In the genomic region with DNA sequence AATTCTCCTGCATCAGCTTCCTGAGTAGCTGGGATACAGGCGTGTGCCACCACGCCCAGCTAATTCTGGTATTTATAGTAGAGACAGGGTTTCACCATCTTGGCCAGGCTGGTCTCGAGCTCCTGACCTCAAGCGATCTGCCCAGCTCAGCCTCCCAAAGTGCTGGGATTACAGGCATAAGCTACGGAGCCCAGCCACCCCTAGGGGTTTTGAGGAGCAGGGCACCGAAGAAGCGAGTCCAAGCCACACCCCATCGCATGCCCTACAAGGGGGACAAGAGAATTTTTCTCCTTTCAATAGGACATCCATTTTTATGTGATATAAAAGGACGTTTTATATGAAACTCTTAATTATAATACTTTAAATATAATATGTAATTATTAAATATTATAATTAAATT, we compare ENCODE assay signal across 1 cellular context.
TF ChIP-seq lines count a peak whose summit lies in the region.

No MANE protein-coding gene starts in this region.

TF ChIP-seq in GM23338, 12 proteins besides CTCF, POLR2A, EP300 and RAD21 (continued from another document):
- TF ChIP-seq, protein P1, sequence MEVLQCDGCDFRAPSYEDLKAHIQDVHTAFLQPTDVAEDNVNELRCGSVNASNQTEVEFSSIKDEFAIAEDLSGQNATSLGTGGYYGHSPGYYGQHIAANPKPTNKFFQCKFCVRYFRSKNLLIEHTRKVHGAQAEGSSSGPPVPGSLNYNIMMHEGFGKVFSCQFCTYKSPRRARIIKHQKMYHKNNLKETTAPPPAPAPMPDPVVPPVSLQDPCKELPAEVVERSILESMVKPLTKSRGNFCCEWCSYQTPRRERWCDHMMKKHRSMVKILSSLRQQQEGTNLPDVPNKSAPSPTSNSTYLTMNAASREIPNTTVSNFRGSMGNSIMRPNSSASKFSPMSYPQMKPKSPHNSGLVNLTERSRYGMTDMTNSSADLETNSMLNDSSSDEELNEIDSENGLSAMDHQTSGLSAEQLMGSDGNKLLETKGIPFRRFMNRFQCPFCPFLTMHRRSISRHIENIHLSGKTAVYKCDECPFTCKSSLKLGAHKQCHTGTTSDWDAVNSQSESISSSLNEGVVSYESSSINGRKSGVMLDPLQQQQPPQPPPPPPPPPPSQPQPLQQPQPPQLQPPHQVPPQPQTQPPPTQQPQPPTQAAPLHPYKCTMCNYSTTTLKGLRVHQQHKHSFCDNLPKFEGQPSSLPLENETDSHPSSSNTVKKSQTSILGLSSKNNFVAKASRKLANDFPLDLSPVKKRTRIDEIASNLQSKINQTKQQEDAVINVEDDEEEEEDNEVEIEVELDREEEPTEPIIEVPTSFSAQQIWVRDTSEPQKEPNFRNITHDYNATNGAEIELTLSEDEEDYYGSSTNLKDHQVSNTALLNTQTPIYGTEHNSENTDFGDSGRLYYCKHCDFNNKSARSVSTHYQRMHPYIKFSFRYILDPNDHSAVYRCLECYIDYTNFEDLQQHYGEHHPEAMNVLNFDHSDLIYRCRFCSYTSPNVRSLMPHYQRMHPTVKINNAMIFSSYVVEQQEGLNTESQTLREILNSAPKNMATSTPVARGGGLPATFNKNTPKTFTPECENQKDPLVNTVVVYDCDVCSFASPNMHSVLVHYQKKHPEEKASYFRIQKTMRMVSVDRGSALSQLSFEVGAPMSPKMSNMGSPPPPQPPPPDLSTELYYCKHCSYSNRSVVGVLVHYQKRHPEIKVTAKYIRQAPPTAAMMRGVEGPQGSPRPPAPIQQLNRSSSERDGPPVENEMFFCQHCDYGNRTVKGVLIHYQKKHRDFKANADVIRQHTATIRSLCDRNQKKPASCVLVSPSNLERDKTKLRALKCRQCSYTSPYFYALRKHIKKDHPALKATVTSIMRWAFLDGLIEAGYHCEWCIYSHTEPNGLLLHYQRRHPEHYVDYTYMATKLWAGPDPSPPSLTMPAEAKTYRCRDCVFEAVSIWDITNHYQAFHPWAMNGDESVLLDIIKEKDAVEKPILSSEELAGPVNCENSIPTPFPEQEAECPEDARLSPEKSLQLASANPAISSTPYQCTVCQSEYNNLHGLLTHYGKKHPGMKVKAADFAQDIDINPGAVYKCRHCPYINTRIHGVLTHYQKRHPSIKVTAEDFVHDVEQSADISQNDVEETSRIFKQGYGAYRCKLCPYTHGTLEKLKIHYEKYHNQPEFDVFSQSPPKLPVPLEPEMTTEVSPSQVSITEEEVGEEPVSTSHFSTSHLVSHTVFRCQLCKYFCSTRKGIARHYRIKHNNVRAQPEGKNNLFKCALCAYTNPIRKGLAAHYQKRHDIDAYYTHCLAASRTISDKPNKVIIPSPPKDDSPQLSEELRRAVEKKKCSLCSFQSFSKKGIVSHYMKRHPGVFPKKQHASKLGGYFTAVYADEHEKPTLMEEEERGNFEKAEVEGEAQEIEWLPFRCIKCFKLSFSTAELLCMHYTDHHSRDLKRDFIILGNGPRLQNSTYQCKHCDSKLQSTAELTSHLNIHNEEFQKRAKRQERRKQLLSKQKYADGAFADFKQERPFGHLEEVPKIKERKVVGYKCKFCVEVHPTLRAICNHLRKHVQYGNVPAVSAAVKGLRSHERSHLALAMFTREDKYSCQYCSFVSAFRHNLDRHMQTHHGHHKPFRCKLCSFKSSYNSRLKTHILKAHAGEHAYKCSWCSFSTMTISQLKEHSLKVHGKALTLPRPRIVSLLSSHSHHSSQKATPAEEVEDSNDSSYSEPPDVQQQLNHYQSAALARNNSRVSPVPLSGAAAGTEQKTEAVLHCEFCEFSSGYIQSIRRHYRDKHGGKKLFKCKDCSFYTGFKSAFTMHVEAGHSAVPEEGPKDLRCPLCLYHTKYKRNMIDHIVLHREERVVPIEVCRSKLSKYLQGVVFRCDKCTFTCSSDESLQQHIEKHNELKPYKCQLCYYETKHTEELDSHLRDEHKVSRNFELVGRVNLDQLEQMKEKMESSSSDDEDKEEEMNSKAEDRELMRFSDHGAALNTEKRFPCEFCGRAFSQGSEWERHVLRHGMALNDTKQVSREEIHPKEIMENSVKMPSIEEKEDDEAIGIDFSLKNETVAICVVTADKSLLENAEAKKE (CRISPR knock-in tag; IDR thresholded peaks at IDR 0.05): no peak
- TF ChIP-seq NANOG (IDR thresholded peaks at IDR 0.05; ENCODE audit: borderline replicate concordance): no peak
- no peak for TF ChIP-seq ZNF331 (CRISPR knock-in tag; IDR thresholded peaks at IDR 0.05; ENCODE audit: low read depth)
- TF ChIP-seq EZH2phosphoT487 (IDR thresholded peaks at IDR 0.05; ENCODE audit: unreplicated experiment): no peak
- TF ChIP-seq ZNF114 (CRISPR knock-in tag; IDR thresholded peaks at IDR 0.05): no peak
- TF ChIP-seq, protein P2, sequence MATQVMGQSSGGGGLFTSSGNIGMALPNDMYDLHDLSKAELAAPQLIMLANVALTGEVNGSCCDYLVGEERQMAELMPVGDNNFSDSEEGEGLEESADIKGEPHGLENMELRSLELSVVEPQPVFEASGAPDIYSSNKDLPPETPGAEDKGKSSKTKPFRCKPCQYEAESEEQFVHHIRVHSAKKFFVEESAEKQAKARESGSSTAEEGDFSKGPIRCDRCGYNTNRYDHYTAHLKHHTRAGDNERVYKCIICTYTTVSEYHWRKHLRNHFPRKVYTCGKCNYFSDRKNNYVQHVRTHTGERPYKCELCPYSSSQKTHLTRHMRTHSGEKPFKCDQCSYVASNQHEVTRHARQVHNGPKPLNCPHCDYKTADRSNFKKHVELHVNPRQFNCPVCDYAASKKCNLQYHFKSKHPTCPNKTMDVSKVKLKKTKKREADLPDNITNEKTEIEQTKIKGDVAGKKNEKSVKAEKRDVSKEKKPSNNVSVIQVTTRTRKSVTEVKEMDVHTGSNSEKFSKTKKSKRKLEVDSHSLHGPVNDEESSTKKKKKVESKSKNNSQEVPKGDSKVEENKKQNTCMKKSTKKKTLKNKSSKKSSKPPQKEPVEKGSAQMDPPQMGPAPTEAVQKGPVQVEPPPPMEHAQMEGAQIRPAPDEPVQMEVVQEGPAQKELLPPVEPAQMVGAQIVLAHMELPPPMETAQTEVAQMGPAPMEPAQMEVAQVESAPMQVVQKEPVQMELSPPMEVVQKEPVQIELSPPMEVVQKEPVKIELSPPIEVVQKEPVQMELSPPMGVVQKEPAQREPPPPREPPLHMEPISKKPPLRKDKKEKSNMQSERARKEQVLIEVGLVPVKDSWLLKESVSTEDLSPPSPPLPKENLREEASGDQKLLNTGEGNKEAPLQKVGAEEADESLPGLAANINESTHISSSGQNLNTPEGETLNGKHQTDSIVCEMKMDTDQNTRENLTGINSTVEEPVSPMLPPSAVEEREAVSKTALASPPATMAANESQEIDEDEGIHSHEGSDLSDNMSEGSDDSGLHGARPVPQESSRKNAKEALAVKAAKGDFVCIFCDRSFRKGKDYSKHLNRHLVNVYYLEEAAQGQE (IDR thresholded peaks at IDR 0.05; ENCODE audit: unreplicated experiment): no peak
- no peak for TF ChIP-seq STAT1 (IDR thresholded peaks at IDR 0.05; ENCODE audit: unreplicated experiment)
- TF ChIP-seq POLR2AphosphoS5 (IDR thresholded peaks at IDR 0.05; ENCODE audit: low read depth): no peak
- no peak for TF ChIP-seq EZH2 (IDR thresholded peaks at IDR 0.05; ENCODE audit: low read depth, unreplicated experiment)
- TF ChIP-seq, protein P3, sequence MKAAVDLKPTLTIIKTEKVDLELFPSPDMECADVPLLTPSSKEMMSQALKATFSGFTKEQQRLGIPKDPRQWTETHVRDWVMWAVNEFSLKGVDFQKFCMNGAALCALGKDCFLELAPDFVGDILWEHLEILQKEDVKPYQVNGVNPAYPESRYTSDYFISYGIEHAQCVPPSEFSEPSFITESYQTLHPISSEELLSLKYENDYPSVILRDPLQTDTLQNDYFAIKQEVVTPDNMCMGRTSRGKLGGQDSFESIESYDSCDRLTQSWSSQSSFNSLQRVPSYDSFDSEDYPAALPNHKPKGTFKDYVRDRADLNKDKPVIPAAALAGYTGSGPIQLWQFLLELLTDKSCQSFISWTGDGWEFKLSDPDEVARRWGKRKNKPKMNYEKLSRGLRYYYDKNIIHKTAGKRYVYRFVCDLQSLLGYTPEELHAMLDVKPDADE (IDR thresholded peaks at IDR 0.05): no peak
